In genomic region chr3:103629391-103629790, GRCh38 we compare ENCODE assay signal across 29 cellular contexts.
"Had no signal": no experiment of that assay in that cellular context is flagged by ENCODE, and none has a peak within 500 bp of the region (broad histone marks: within the 10 kb centered on the region; RNA-seq: fewer than 3 reads in every experiment).

No MANE protein-coding gene starts in this region.

- H3K27me3 ChIP-seq: brain microvascular endothelial cell, colonic mucosa, esophagus muscularis mucosa, gastroesophageal sphincter, heart right ventricle had no signal

- H3K4me3 ChIP-seq: colonic mucosa, esophagus muscularis mucosa, gastroesophageal sphincter, heart right ventricle had no signal

- H3K9me3 ChIP-seq: colonic mucosa had no signal

- DNase-seq: activated B cell treated with CpG ODN at 0.5 μM for 24 hours; activated CD4-positive, alpha-beta T cell treated with anti-CD3 and anti-CD28 coated beads for 48 hours; activated CD4-positive, alpha-beta T cell treated with anti-CD3 and anti-CD28 coated beads, Interleukin-2, amount 50 U/mL, for 1 hour; activated CD4-positive, alpha-beta T cell treated with anti-CD3 and anti-CD28 coated beads, Interleukin-2, amount 50 U/mL, for 48 hours; activated CD8-positive, alpha-beta memory T cell treated with anti-CD3 and anti-CD28 coated beads for 24 hours; activated CD8-positive, alpha-beta T cell treated with anti-CD3 and anti-CD28 coated beads for 36 hours; activated effector memory CD4-positive, alpha-beta T cell treated with Interleukin-2 at 50 U/mL for 16 hours; activated gamma-delta T cell treated with Interleukin-2 at 50 U/mL for 16 hours; activated naive CD4-positive, alpha-beta T cell treated with anti-CD3 and anti-CD28 coated beads, Interleukin-2, amount 50 U/mL, for 16 hours; activated naive CD4-positive, alpha-beta T cell treated with Interleukin-2 at 50 U/mL for 16 hours; activated T-cell treated with anti-CD3 and anti-CD28 coated beads, Interleukin-2, amount 50 U/mL, for 4 hours; amniotic stem cell; anterior cingulate cortex; brain microvascular endothelial cell; caudate nucleus; cerebellar nuclear complex; colonic mucosa; effector CD8-positive, alpha-beta T cell; endodermal cell; erythroblast; foreskin melanocyte; heart right ventricle; T-helper 1 cell; T-helper 17 cell; T1000; WERI-Rb-1 had no signal

- H3K36me3 ChIP-seq: brain microvascular endothelial cell, colonic mucosa, esophagus muscularis mucosa, gastroesophageal sphincter, heart right ventricle, WERI-Rb-1 had no signal

- FAIRE-seq: astrocyte had no signal

- H3K4me1 ChIP-seq: colonic mucosa, esophagus muscularis mucosa, gastroesophageal sphincter, heart right ventricle had no signal

- H3K27ac ChIP-seq: brain microvascular endothelial cell, colonic mucosa, esophagus muscularis mucosa, gastroesophageal sphincter, heart right ventricle, WERI-Rb-1 had no signal
